ENCODE assay signal across 2 cellular contexts in the genomic region with DNA sequence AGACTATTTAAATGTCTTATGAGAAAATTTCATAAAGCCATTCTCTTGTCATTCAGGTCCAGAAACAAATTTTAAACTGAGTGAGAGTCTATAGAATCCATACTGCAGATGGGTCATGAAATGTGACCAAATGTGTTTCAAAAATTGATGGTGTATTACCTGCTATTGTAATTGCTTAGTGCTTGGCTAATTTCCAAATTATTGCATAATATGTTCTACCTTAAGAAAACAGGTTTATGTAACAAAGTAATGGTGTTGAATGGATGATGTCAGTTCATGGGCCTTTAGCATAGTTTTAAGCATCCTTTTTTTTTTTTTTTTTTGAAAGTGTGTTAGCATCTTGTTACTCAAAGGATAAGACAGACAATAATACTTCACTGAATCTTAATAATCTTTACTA.
TF ChIP-seq lines count a peak whose summit lies in the region.

No MANE protein-coding gene starts in this region.

TF ChIP-seq in IMR-90, 13 proteins besides CTCF, POLR2A, EP300 and RAD21 (continued from another document):
- TF ChIP-seq, protein P1, sequence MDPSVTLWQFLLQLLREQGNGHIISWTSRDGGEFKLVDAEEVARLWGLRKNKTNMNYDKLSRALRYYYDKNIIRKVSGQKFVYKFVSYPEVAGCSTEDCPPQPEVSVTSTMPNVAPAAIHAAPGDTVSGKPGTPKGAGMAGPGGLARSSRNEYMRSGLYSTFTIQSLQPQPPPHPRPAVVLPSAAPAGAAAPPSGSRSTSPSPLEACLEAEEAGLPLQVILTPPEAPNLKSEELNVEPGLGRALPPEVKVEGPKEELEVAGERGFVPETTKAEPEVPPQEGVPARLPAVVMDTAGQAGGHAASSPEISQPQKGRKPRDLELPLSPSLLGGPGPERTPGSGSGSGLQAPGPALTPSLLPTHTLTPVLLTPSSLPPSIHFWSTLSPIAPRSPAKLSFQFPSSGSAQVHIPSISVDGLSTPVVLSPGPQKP (IDR thresholded peaks at IDR 0.05; ENCODE audit: borderline replicate concordance, low read depth, low read length): no peak
- TF ChIP-seq MAFK (IDR thresholded peaks at IDR 0.05; ENCODE audit: low read depth, low read length): no peak
- TF ChIP-seq CEBPB (IDR thresholded peaks at IDR 0.05; ENCODE audit: low read depth, low read length): peak; percentile 80
- no peak for TF ChIP-seq NFE2L2 (IDR thresholded peaks at IDR 0.05; ENCODE audit: low read depth, low read length)

TF ChIP-seq in neural cell, 6 proteins besides CTCF, POLR2A, EP300 and RAD21 (continued from another document):
- TF ChIP-seq, protein P2, sequence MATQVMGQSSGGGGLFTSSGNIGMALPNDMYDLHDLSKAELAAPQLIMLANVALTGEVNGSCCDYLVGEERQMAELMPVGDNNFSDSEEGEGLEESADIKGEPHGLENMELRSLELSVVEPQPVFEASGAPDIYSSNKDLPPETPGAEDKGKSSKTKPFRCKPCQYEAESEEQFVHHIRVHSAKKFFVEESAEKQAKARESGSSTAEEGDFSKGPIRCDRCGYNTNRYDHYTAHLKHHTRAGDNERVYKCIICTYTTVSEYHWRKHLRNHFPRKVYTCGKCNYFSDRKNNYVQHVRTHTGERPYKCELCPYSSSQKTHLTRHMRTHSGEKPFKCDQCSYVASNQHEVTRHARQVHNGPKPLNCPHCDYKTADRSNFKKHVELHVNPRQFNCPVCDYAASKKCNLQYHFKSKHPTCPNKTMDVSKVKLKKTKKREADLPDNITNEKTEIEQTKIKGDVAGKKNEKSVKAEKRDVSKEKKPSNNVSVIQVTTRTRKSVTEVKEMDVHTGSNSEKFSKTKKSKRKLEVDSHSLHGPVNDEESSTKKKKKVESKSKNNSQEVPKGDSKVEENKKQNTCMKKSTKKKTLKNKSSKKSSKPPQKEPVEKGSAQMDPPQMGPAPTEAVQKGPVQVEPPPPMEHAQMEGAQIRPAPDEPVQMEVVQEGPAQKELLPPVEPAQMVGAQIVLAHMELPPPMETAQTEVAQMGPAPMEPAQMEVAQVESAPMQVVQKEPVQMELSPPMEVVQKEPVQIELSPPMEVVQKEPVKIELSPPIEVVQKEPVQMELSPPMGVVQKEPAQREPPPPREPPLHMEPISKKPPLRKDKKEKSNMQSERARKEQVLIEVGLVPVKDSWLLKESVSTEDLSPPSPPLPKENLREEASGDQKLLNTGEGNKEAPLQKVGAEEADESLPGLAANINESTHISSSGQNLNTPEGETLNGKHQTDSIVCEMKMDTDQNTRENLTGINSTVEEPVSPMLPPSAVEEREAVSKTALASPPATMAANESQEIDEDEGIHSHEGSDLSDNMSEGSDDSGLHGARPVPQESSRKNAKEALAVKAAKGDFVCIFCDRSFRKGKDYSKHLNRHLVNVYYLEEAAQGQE (IDR thresholded peaks at IDR 0.05; ENCODE audit: borderline replicate concordance): no peak
- TF ChIP-seq TAF1 (IDR thresholded peaks at IDR 0.05; ENCODE audit: low read depth): no peak
- TF ChIP-seq POLR2AphosphoS5 (IDR thresholded peaks at IDR 0.05): no peak
TF ChIP-seq in neural cell: peak in this region for 0.
